In the genomic region with DNA sequence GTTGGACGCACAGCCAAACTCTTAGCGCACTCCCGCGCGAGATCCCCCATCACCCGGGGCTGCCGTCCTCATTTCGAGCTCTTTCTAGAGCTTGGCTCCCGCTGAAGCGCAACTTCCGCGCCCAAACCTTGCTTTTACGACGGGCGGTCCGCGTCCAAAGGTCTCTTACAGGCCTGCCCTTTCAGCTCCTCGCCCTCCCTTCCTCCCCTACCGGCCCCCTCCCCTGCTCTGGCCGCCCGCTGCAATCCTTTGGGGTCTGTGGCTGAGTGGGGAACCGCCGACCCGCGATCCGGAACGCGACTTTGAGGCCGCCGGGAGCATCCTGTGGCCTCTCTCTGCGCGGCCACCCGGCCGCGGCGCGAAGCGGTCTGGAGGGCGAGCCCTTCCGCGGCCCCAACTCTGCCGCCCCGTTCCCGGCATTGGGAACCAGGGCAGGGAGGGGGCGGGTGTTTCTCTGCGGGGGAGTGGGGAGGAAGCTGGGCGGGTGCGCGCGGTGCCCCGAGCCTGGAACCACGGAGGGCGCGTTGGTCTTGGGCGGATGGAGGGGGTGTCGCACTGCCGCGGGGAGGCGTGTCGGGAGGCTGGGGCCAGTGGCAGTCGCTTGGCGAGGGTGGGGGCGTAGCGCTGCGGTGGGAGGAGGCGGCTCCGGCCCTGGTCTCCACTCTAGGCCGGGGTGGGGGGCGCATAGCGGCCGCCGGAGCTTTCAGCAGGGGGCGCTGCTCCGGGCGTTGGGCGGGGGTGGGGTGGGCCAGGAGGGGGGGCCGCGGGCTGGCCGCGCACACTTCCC, we compare ENCODE assay signal across 8 cellular contexts. TPM values are rescaled to one million over a fixed set of nuclear protein-coding genes. Genes with fewer than 3 reads are reported as not detected.
DNase-seq lines count a peak whose midpoint lies in the region; ATAC-seq lines count a peak whose summit lies in the region.

A gene (plus strand): TSS at position 781 of the 787 bp plus-strand sequence. CDS start 96 bp downstream, outside the sequence.

- H2BK5ac ChIP-seq in mesenchymal stem cell (ENCODE audit: low read depth, low read length, poor library complexity, severe bottlenecking): no peak within 1 kb of the TSS

- H3K18ac ChIP-seq in mesenchymal stem cell (ENCODE audit: low read depth in 1 of 2, low read length in 2 of 2): peak within 1 kb of the TSS in 1 of 2 experiments; percentile 42

- no peak within 1 kb of the TSS for H2BK120ac ChIP-seq in mesenchymal stem cell (ENCODE audit: low read depth, low read length)

- ATAC-seq in HG03097 (IDR thresholded peaks at IDR 0.05; ENCODE audit: low FRiP score, unreplicated experiment): no peak

- no peak within 1 kb of the TSS for H3K9ac ChIP-seq in mesenchymal stem cell (ENCODE audit: low read length)

- peaks cover 47% of the 10 kb centered on the region for H3K4me1 ChIP-seq in mesenchymal stem cell (ENCODE audit: control insufficient read depth, insufficient read depth, low read depth, low read length)

- DNase-seq in activated CD4-positive, alpha-beta T cell treated with anti-CD3 and anti-CD28 coated beads for 48 hours: peak; percentile 38
- DNase-seq in activated CD4-positive, alpha-beta T cell treated with anti-CD3 and anti-CD28 coated beads for 1 hour: no peak
- peak; percentile 16 for DNase-seq in M059J (ENCODE audit: low read depth)
- peak; percentile 32 for DNase-seq in mesenchymal stem cell
- DNase-seq in ureter (ENCODE audit: low spot score): peak; percentile 84
- no peak for DNase-seq in amygdala (lab: John Stamatoyannopoulos, UW)

- H3K9me3 Mint-ChIP-seq in dendritic cell treated with granulocyte-macrophage colony-stimulating factor and Interleukin-4, amounts not matched to agents 40 ng/mL and 50 ng/mL, for 4 days: no peaks in the 10 kb centered on the region

- H3K4me3 Mint-ChIP-seq in dendritic cell treated with granulocyte-macrophage colony-stimulating factor and Interleukin-4, amounts not matched to agents 40 ng/mL and 50 ng/mL, for 4 days: peak within 1 kb of the TSS; percentile 58

- intact Hi-C loops in dendritic cell treated with granulocyte-macrophage colony-stimulating factor and Interleukin-4, amounts not matched to agents 40 ng/mL and 50 ng/mL, for 4 days (cut with micrococcal nuclease): no loop called here

- no peak within 1 kb of the TSS for H4K8ac ChIP-seq in mesenchymal stem cell (ENCODE audit: low read length)

- peaks cover 9% of the 10 kb centered on the region for H3K79me1 ChIP-seq in mesenchymal stem cell (replicated peaks; ENCODE audit: low read length, poor library complexity, severe bottlenecking)

- H3K27ac Mint-ChIP-seq in dendritic cell treated with granulocyte-macrophage colony-stimulating factor and Interleukin-4, amounts not matched to agents 40 ng/mL and 50 ng/mL, for 4 days: no peak within 1 kb of the TSS

- peaks cover 27% of the 10 kb centered on the region for H3K4me1 Mint-ChIP-seq in dendritic cell treated with granulocyte-macrophage colony-stimulating factor and Interleukin-4, amounts not matched to agents 40 ng/mL and 50 ng/mL, for 4 days (ENCODE audit: low read depth)

- no peaks in the 10 kb centered on the region for H3K9me3 ChIP-seq in mesenchymal stem cell (ENCODE audit: control insufficient read depth, low read length)

- peak within 1 kb of the TSS; percentile 16 for H3K27ac ChIP-seq in mesenchymal stem cell (ENCODE audit: low read length, poor library complexity, severe bottlenecking)

- no peak within 1 kb of the TSS for H2AFZ ChIP-seq in mesenchymal stem cell (ENCODE audit: low read depth, low read length)

- peak within 1 kb of the TSS; percentile 44 for H2BK15ac ChIP-seq in mesenchymal stem cell (ENCODE audit: low read depth, poor library complexity, severe bottlenecking)

- H3K36me3 Mint-ChIP-seq in dendritic cell treated with granulocyte-macrophage colony-stimulating factor and Interleukin-4, amounts not matched to agents 40 ng/mL and 50 ng/mL, for 4 days (ENCODE audit: low read depth): no peaks in the 10 kb centered on the region

- H3K23ac ChIP-seq in mesenchymal stem cell (ENCODE audit: low read length in 2 of 2): no peak within 1 kb of the TSS

- peak within 1 kb of the TSS; percentile 85 for H3K4me2 ChIP-seq in mesenchymal stem cell (ENCODE audit: low read length, poor library complexity, severe bottlenecking)

- H2BK12ac ChIP-seq in mesenchymal stem cell (ENCODE audit: low read length in 2 of 2): peak within 1 kb of the TSS in 1 of 2 experiments; percentile 10

- H3K14ac ChIP-seq in mesenchymal stem cell (ENCODE audit: low read length in 2 of 2): no peak within 1 kb of the TSS

- H3K36me3 ChIP-seq in mesenchymal stem cell (ENCODE audit: control insufficient read depth in 1 of 2, insufficient read depth in 2 of 2, low read depth in 1 of 2, low read length in 2 of 2): peaks cover 0 to 22% of the 10 kb centered on the region in 2 experiments

- under 1% methylated on average over 41 of the region's 80 CpGs for WGBS in mesenchymal stem cell

- no peak within 1 kb of the TSS for H3K4ac ChIP-seq in mesenchymal stem cell (ENCODE audit: low read depth in 1 of 2, low read length in 2 of 2)

- H2AK5ac ChIP-seq in mesenchymal stem cell (ENCODE audit: low read length, severe bottlenecking): no peak within 1 kb of the TSS

- H4K91ac ChIP-seq in mesenchymal stem cell (ENCODE audit: low read length): no peak within 1 kb of the TSS

- H3K4me3 ChIP-seq in mesenchymal stem cell (ENCODE audit: insufficient read depth in 1 of 2, low read depth in 1 of 2, low read length in 2 of 2): peak within 1 kb of the TSS; percentile 24 to 74

- peaks cover 93% of the 10 kb centered on the region for H3K27me3 Mint-ChIP-seq in dendritic cell treated with granulocyte-macrophage colony-stimulating factor and Interleukin-4, amounts not matched to agents 40 ng/mL and 50 ng/mL, for 4 days

- H3K27me3 ChIP-seq in mesenchymal stem cell (ENCODE audit: control insufficient read depth in 1 of 2, insufficient read depth in 1 of 2, low read length in 2 of 2): peaks cover 36 to 92% of the 10 kb centered on the region in 2 experiments

RNA-seq across cellular contexts. Expression of the gene that starts here (rescaled TPM):
- 0.05 TPM in 1 of 2 replicates, not detected in the other for total RNA-seq in M059J (2014; rRNA removed; shearing (Covaris generic))
- 0.23 TPM for polyA plus RNA-seq in mesenchymal stem cell (2013, experiment 1 of 2)
- 0.25 TPM for polyA plus RNA-seq in mesenchymal stem cell (2013, experiment 2 of 2)
- total RNA-seq in ureter: 11.0 TPM

Comparison
In these comparisons a context has a peak if more than half of its experiments do, and no peak if none do; other contexts are left out.
1. RNA of the gene that starts here (total RNA-seq): 11.0 TPM in ureter (single experiment); 0.05 TPM in M059J; every median in the first group is over 10 times any median in the second.
2. DNase-seq: peak in activated CD4-positive, alpha-beta T cell treated with anti-CD3 and anti-CD28 coated beads for 48 hours (single experiment), mesenchymal stem cell (single experiment) and ureter (single experiment); none in activated CD4-positive, alpha-beta T cell treated with anti-CD3 and anti-CD28 coated beads for 1 hour (single experiment) and amygdala (0 of 56).
3. Peak in DNase-seq in M059J; RNA of the gene not detected or under 1 TPM.